In the genomic region with DNA sequence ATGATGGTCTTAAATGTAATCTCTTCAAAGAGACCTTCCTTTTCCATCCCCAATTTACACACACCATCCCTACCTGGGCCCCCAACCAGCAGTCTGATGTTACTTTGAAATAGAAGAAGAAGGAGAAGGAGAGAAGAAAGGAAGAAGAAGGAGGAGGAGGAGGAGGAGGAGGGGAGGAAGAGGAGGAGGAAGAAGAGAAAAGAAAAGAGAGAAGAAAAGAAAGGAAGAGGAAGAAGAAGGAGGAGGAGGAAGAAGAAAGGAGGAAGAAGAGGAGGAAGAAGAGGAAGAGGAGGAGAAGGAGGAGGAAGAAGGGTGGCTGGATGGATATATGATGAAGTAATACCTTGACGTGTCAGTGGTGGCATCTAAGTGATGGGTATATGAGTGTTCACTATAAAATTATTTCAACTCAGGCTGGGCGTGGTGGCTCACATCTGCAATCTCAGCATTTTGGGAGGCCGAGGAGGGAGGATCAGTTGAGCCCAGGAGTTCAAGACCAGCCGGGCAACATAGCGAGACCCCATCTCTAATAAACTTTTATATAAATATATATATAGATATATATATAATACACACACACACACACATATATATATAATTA, we compare ENCODE assay signal across 22 cellular contexts. TPM values are rescaled to one million over a fixed set of nuclear protein-coding genes. Genes with fewer than 3 reads are reported as not detected.
A peak's percentile ranks its signal among the peaks of the same experiment; 100 is the strongest.
DNase-seq lines count a peak whose midpoint lies in the region; ATAC-seq and TF ChIP-seq lines count a peak whose summit lies in the region.
"Had no signal": no experiment of that assay in that cellular context is flagged by ENCODE, and none has a peak within 500 bp of the region (broad histone marks: within the 10 kb centered on the region; RNA-seq: fewer than 3 reads in every experiment).

No MANE protein-coding gene starts in this region.

- peak overlapping the region; percentile 37 for H3K27ac Mint-ChIP-seq in activated CD8-positive, alpha-beta T cell treated with anti-CD3 and anti-CD28 coated beads for 36 hours
- no peak overlapping the region for H3K27ac Mint-ChIP-seq in activated CD8-positive, alpha-beta T cell treated with anti-CD3 and anti-CD28 coated beads, Interleukin-2, amount 10 ng/mL, durations not matched to agents 7 days and 5 days
- peak overlapping the region; percentile 48 to 94 (median 76) for H3K27ac Mint-ChIP-seq in CD4-positive, alpha-beta memory T cell
- peak overlapping the region; percentile 54 for H3K27ac Mint-ChIP-seq in T-helper 17 cell
- H3K27ac Mint-ChIP-seq in nephron = no peak overlapping the region
- H3K27ac Mint-ChIP-seq: CD4-positive, alpha-beta T cell; GM23338; IgD-negative memory B cell had no signal

- POLR2A ChIA-PET in activated CD8-positive, alpha-beta T cell treated with anti-CD3 and anti-CD28 coated beads for 36 hours (lab: Charles Lee) = no interaction called here
- POLR2A ChIA-PET in activated CD8-positive, alpha-beta T cell treated with anti-CD3 and anti-CD28 coated beads, Interleukin-2, amount 10 ng/mL, durations not matched to agents 7 days and 5 days (lab: Charles Lee) = interaction anchor here (1.2 kb wide), 1 partner anchor 69 kb away, joined by 3 read pairs; no protein-coding TSS in a partner anchor
- POLR2A ChIA-PET in CD4-positive, alpha-beta memory T cell (lab: Charles Lee; ENCODE audit: partially characterized antibody) = interaction anchor here (1.1 to 2.7 kb wide), 2 partner anchors 10 to 11 kb away, joined by 3 to 15 read pairs; partner anchors contain the start of gene GMFG

- in situ Hi-C loops in gastrocnemius medialis (cut with MboI; ENCODE audit: low sequenced_read_pairs in 4 of 4) = no loop called here

- intact Hi-C loops in activated CD8-positive, alpha-beta T cell treated with anti-CD3 and anti-CD28 coated beads for 36 hours (cut with micrococcal nuclease) = no loop called here
- intact Hi-C loops in CD4-positive, alpha-beta memory T cell (cut with micrococcal nuclease) = loop anchor here (10.0 kb wide), 1 partner anchor 210 kb away; the partner anchor contains the start of gene EID2B
- intact Hi-C loops in gastrocnemius medialis (cut with DNase I; ENCODE audit: low total_unique reads) = no loop called here

- H3K9me3 ChIP-seq in CD4-positive, alpha-beta memory T cell (ENCODE audit: control insufficient read depth in 1 of 2, low read length in 2 of 2) = no peaks in the 10 kb centered on the region
- no peaks in the 10 kb centered on the region for H3K9me3 ChIP-seq in T-helper 17 cell (ENCODE audit: control insufficient read depth, low read length, poor library complexity, severe bottlenecking)
- H3K9me3 ChIP-seq in gastrocnemius medialis = no peaks in the 10 kb centered on the region

- H3K36me3 Mint-ChIP-seq in activated CD8-positive, alpha-beta T cell treated with anti-CD3 and anti-CD28 coated beads for 36 hours (ENCODE audit: low read depth) = peaks cover 18% of the 10 kb centered on the region
- H3K36me3 Mint-ChIP-seq in activated CD8-positive, alpha-beta T cell treated with anti-CD3 and anti-CD28 coated beads, Interleukin-2, amount 10 ng/mL, durations not matched to agents 7 days and 5 days (ENCODE audit: low read depth) = peaks cover 31% of the 10 kb centered on the region
- H3K36me3 Mint-ChIP-seq in CD4-positive, alpha-beta memory T cell = peaks cover 10 to 32% of the 10 kb centered on the region in 2 donors
- H3K36me3 Mint-ChIP-seq in T-helper 17 cell (ENCODE audit: low read depth) (no peaks in the 10 kb centered on the region), nephron (ENCODE audit: low read depth) (no peaks in the 10 kb centered on the region)

- CTCF ChIA-PET in activated CD8-positive, alpha-beta T cell treated with anti-CD3 and anti-CD28 coated beads for 36 hours (lab: Charles Lee) = no interaction called here
- CTCF ChIA-PET in activated CD8-positive, alpha-beta T cell treated with anti-CD3 and anti-CD28 coated beads, Interleukin-2, amount 10 ng/mL, durations not matched to agents 7 days and 5 days (lab: Charles Lee) = interaction anchor here (1.0 kb wide), 1 partner anchor 202 kb away, joined by 5 read pairs; no protein-coding TSS in a partner anchor
- CTCF ChIA-PET in CD4-positive, alpha-beta memory T cell (lab: Charles Lee; ENCODE audit: partially characterized antibody) = interaction anchor here (0.7 kb wide), 1 partner anchor 12 kb away, joined by 3 read pairs; no protein-coding TSS in a partner anchor

- peaks cover 31% of the 10 kb centered on the region for H3K4me1 Mint-ChIP-seq in activated CD8-positive, alpha-beta T cell treated with anti-CD3 and anti-CD28 coated beads for 36 hours (ENCODE audit: low read depth)
- peaks cover 39% of the 10 kb centered on the region for H3K4me1 Mint-ChIP-seq in activated CD8-positive, alpha-beta T cell treated with anti-CD3 and anti-CD28 coated beads, Interleukin-2, amount 10 ng/mL, durations not matched to agents 7 days and 5 days (ENCODE audit: low read depth)
- peaks cover 19 to 47% (median 31%) of the 10 kb centered on the region in 4 donors for H3K4me1 Mint-ChIP-seq in CD4-positive, alpha-beta memory T cell
- peaks cover 34% of the 10 kb centered on the region for H3K4me1 Mint-ChIP-seq in T-helper 17 cell
- H3K4me1 Mint-ChIP-seq in nephron = peaks cover 2% of the 10 kb centered on the region

- H3K9me3 Mint-ChIP-seq in activated CD8-positive, alpha-beta T cell treated with anti-CD3 and anti-CD28 coated beads for 36 hours = no peaks in the 10 kb centered on the region
- no peaks in the 10 kb centered on the region for H3K9me3 Mint-ChIP-seq in activated CD8-positive, alpha-beta T cell treated with anti-CD3 and anti-CD28 coated beads, Interleukin-2, amount 10 ng/mL, durations not matched to agents 7 days and 5 days (ENCODE audit: insufficient read depth)
- no peaks in the 10 kb centered on the region for H3K9me3 Mint-ChIP-seq in CD4-positive, alpha-beta memory T cell
- no peaks in the 10 kb centered on the region for H3K9me3 Mint-ChIP-seq in nephron
- H3K9me3 Mint-ChIP-seq: CD4-positive, alpha-beta T cell; IgD-negative memory B cell had no signal

- peaks cover 36% of the 10 kb centered on the region for H3K4me1 ChIP-seq in CD4-positive, alpha-beta memory T cell (ENCODE audit: insufficient read depth, low read length)
- H3K4me1 ChIP-seq in gastrocnemius medialis = peaks cover 0 to 3% of the 10 kb centered on the region in 2 donors

- no peak for DNase-seq in activated CD8-positive, alpha-beta T cell treated with anti-CD3 and anti-CD28 coated beads for 36 hours
- no peak for DNase-seq in activated CD8-positive, alpha-beta T cell treated with anti-CD3 and anti-CD28 coated beads, Interleukin-2, amount 10 ng/mL, durations not matched to agents 7 days and 5 days
- no peak for DNase-seq in CD4-positive, alpha-beta memory T cell
- DNase-seq in T-helper 17 cell = no peak
- no peak for DNase-seq in gastrocnemius medialis
- DNase-seq in NCI-H226 = no peak
- DNase-seq: CD4-positive, alpha-beta T cell; HCEC 1CT; Kasumi-1; MM.1S; NCI-H1105 treated with DMSO at 0.1 percent for 48 hours; NCI-H1694; NCI-H2081 treated with DMSO at 0.1 percent for 48 hours; NCI-H510A; NCI-H748 treated with DMSO at 0.1 percent for 48 hours; NK-92 treated with Interleukin-12 subunit alpha and Interleukin-12 subunit beta, amount 100 ng/mL, for 24 hours; Right ventricle myocardium superior had no signal

- H3K4me3 Mint-ChIP-seq in activated CD8-positive, alpha-beta T cell treated with anti-CD3 and anti-CD28 coated beads for 36 hours = no peak overlapping the region
- no peak overlapping the region for H3K4me3 Mint-ChIP-seq in activated CD8-positive, alpha-beta T cell treated with anti-CD3 and anti-CD28 coated beads, Interleukin-2, amount 10 ng/mL, durations not matched to agents 7 days and 5 days
- peak overlapping the region in 2 of 8 donors; percentile 31 to 42 for H3K4me3 Mint-ChIP-seq in CD4-positive, alpha-beta memory T cell
- H3K4me3 Mint-ChIP-seq in T-helper 17 cell (no peak overlapping the region), nephron (peak overlapping the region in 2 of 3 experiments; percentile 5 to 47)
- H3K4me3 Mint-ChIP-seq: CD4-positive, alpha-beta T cell; GM23338 had no signal

- no peak for ATAC-seq in activated CD8-positive, alpha-beta T cell treated with anti-CD3 and anti-CD28 coated beads for 36 hours
- no peak for ATAC-seq in activated CD8-positive, alpha-beta T cell treated with anti-CD3 and anti-CD28 coated beads, Interleukin-2, amount 10 ng/mL, durations not matched to agents 7 days and 5 days
- ATAC-seq in T-helper 17 cell = no peak
- ATAC-seq in gastrocnemius medialis = no peak
- ATAC-seq: GM23338 had no signal

- no peaks in the 10 kb centered on the region for H3K27me3 ChIP-seq in CD4-positive, alpha-beta memory T cell (ENCODE audit: insufficient read depth, low read length)
- peaks cover 14 to 21% (median 20%) of the 10 kb centered on the region in 3 donors for H3K27me3 ChIP-seq in gastrocnemius medialis

- TF ChIP-seq CTCF in activated CD8-positive, alpha-beta T cell treated with anti-CD3 and anti-CD28 coated beads for 36 hours (IDR thresholded peaks at IDR 0.05) = no peak
- TF ChIP-seq CTCF in nephron (IDR thresholded peaks at IDR 0.05; ENCODE audit: unreplicated experiment in 3 of 3) (no peak), gastrocnemius medialis (IDR thresholded peaks at IDR 0.05 in 4 of 5, conservative IDR thresholded peaks at IDR 0.05 in 1 of 5) (no peak)

- no peak overlapping the region for H3K27ac ChIP-seq in CD4-positive, alpha-beta memory T cell (ENCODE audit: low read depth, low read length)
- no peak overlapping the region for H3K27ac ChIP-seq in gastrocnemius medialis

- peaks cover 24% of the 10 kb centered on the region for H3K36me3 ChIP-seq in CD4-positive, alpha-beta memory T cell (ENCODE audit: insufficient read depth, low read length)
- H3K36me3 ChIP-seq in gastrocnemius medialis = no peaks in the 10 kb centered on the region

- TF ChIP-seq POLR2A in gastrocnemius medialis (IDR thresholded peaks at IDR 0.05) = no peak

- H3K4me3 ChIP-seq in CD4-positive, alpha-beta memory T cell (ENCODE audit: low read length in 2 of 2) = no peak overlapping the region
- H3K4me3 ChIP-seq in gastrocnemius medialis = no peak overlapping the region
- H3K4me3 ChIP-seq: GM23338 had no signal

- H3K27me3 Mint-ChIP-seq in activated CD8-positive, alpha-beta T cell treated with anti-CD3 and anti-CD28 coated beads for 36 hours = no peaks in the 10 kb centered on the region
- peaks cover 9% of the 10 kb centered on the region for H3K27me3 Mint-ChIP-seq in activated CD8-positive, alpha-beta T cell treated with anti-CD3 and anti-CD28 coated beads, Interleukin-2, amount 10 ng/mL, durations not matched to agents 7 days and 5 days (ENCODE audit: low read depth)
- no peaks in the 10 kb centered on the region for H3K27me3 Mint-ChIP-seq in CD4-positive, alpha-beta memory T cell
- H3K27me3 Mint-ChIP-seq in T-helper 17 cell (no peaks in the 10 kb centered on the region), nephron (ENCODE audit: low read depth) (peaks cover 22% of the 10 kb centered on the region)
- H3K27me3 Mint-ChIP-seq: CD4-positive, alpha-beta T cell had no signal

RNA-seq across cellular contexts. Expression of gene LRFN1, which starts 3.7 kb away (rescaled TPM):
- 1 to 10 TPM; 6.1 to 6.5 TPM for total RNA-seq in activated CD8-positive, alpha-beta T cell treated with anti-CD3 and anti-CD28 coated beads for 36 hours
- total RNA-seq in activated CD8-positive, alpha-beta T cell treated with anti-CD3 and anti-CD28 coated beads, Interleukin-2, amount 10 ng/mL, durations not matched to agents 7 days and 5 days = 1 to 10 TPM; 8.0 to 8.3 TPM
- total RNA-seq in CD4-positive, alpha-beta memory T cell = 1 to 10 TPM; 8.4 to 8.5 TPM
- 1 to 10 TPM; 2.0 to 4.5 TPM for polyA plus RNA-seq in CD4-positive, alpha-beta memory T cell
- total RNA-seq in T-helper 17 cell = 1 to 10 TPM; 2.2 to 3.7 TPM
- total RNA-seq in gastrocnemius medialis = under 1 TPM in 1 of 4 donors, not detected in 3; 0.26 TPM

RNA-seq across cellular contexts. Expression of gene GMFG, which starts 11.5 kb away (rescaled TPM):
- total RNA-seq in activated CD8-positive, alpha-beta T cell treated with anti-CD3 and anti-CD28 coated beads for 36 hours = 100 to 1,000 TPM; 280 to 297 TPM
- 100 to 1,000 TPM; 471 to 482 TPM for total RNA-seq in activated CD8-positive, alpha-beta T cell treated with anti-CD3 and anti-CD28 coated beads, Interleukin-2, amount 10 ng/mL, durations not matched to agents 7 days and 5 days
- 100 to 1,000 TPM; 384 to 389 TPM for total RNA-seq in CD4-positive, alpha-beta memory T cell
- polyA plus RNA-seq in CD4-positive, alpha-beta memory T cell = 1,000 to 10,000 TPM; 1,040 to 1,509 TPM
- 100 to 1,000 TPM; 351 to 377 TPM for total RNA-seq in T-helper 17 cell
- total RNA-seq in gastrocnemius medialis = 1 to 10 TPM; 2.3 to 5.4 (median 3.7) TPM
- total RNA-seq: A172, GM23338 had no signal

RNA-seq across cellular contexts. Expression of gene SAMD4B, which starts 17.9 kb away (rescaled TPM):
- total RNA-seq in activated CD8-positive, alpha-beta T cell treated with anti-CD3 and anti-CD28 coated beads for 36 hours = 10 to 100 TPM; 35.5 to 37.1 TPM
- total RNA-seq in activated CD8-positive, alpha-beta T cell treated with anti-CD3 and anti-CD28 coated beads, Interleukin-2, amount 10 ng/mL, durations not matched to agents 7 days and 5 days = 10 to 100 TPM; 43.7 to 44.5 TPM
- 10 to 100 TPM; 65.0 to 79.6 TPM for total RNA-seq in CD4-positive, alpha-beta memory T cell
- polyA plus RNA-seq in CD4-positive, alpha-beta memory T cell = 10 to 100 TPM in 1 of 2 donors, 1 to 10 TPM in 1; 7.3 to 20.2 TPM
- total RNA-seq in T-helper 17 cell = 10 to 100 TPM; 64.2 to 93.2 TPM
- total RNA-seq in gastrocnemius medialis = 10 to 100 TPM; 30.9 to 63.7 (median 59.2) TPM

RNA-seq across cellular contexts. Expression of gene IFNL1, which starts 28.1 kb away (rescaled TPM):
- total RNA-seq in activated CD8-positive, alpha-beta T cell treated with anti-CD3 and anti-CD28 coated beads for 36 hours = not detected
- under 1 TPM in 1 of 2 experiments, not detected in 1; 0.29 TPM for total RNA-seq in activated CD8-positive, alpha-beta T cell treated with anti-CD3 and anti-CD28 coated beads, Interleukin-2, amount 10 ng/mL, durations not matched to agents 7 days and 5 days
- not detected for total RNA-seq in CD4-positive, alpha-beta memory T cell
- 1 to 10 TPM in 1 of 2 donors, not detected in 1; 1.6 TPM for polyA plus RNA-seq in CD4-positive, alpha-beta memory T cell
- total RNA-seq in T-helper 17 cell (not detected), gastrocnemius medialis (not detected)
- total RNA-seq: A172; CD4-positive, alpha-beta T cell; GM23338; Right ventricle myocardium superior had no signal
- polyA plus RNA-seq: BJ, GM23338, IgD-negative memory B cell had no signal

RNA-seq across cellular contexts. Expression of gene IFNL2, which starts 56.1 kb away (rescaled TPM):
- total RNA-seq in activated CD8-positive, alpha-beta T cell treated with anti-CD3 and anti-CD28 coated beads for 36 hours = not detected
- total RNA-seq in activated CD8-positive, alpha-beta T cell treated with anti-CD3 and anti-CD28 coated beads, Interleukin-2, amount 10 ng/mL, durations not matched to agents 7 days and 5 days = not detected
- not detected for total RNA-seq in CD4-positive, alpha-beta memory T cell
- polyA plus RNA-seq in CD4-positive, alpha-beta memory T cell = not detected
- not detected for total RNA-seq in T-helper 17 cell
- total RNA-seq in gastrocnemius medialis = not detected
- total RNA-seq: A172; CD4-positive, alpha-beta T cell; GM23338; Right ventricle myocardium superior had no signal
- polyA plus RNA-seq: BJ, GM23338, IgD-negative memory B cell had no signal

Comparison
In these comparisons a context has a peak if more than half of its experiments do, and no peak if none do; other contexts are left out.
1. H3K27ac Mint-ChIP-seq: peak in activated CD8-positive, alpha-beta T cell treated with anti-CD3 and anti-CD28 coated beads for 36 hours (single experiment), CD4-positive, alpha-beta memory T cell (7 of 7) and T-helper 17 cell (single experiment); none in activated CD8-positive, alpha-beta T cell treated with anti-CD3 and anti-CD28 coated beads, Interleukin-2, amount 10 ng/mL, durations not matched to agents 7 days and 5 days (single experiment) and nephron (0 of 3).
2. H3K4me3 Mint-ChIP-seq: peak in nephron (2 of 3); none in activated CD8-positive, alpha-beta T cell treated with anti-CD3 and anti-CD28 coated beads for 36 hours (single experiment), activated CD8-positive, alpha-beta T cell treated with anti-CD3 and anti-CD28 coated beads, Interleukin-2, amount 10 ng/mL, durations not matched to agents 7 days and 5 days (single experiment) and T-helper 17 cell (single experiment).
3. RNA of gene GMFG, which starts 11.5 kb away (total RNA-seq): 471 to 482 TPM in activated CD8-positive, alpha-beta T cell treated with anti-CD3 and anti-CD28 coated beads, Interleukin-2, amount 10 ng/mL, durations not matched to agents 7 days and 5 days, 384 to 389 TPM in CD4-positive, alpha-beta memory T cell, 351 to 377 TPM in T-helper 17 cell and 280 to 297 TPM in activated CD8-positive, alpha-beta T cell treated with anti-CD3 and anti-CD28 coated beads for 36 hours; 2.3 to 5.4 TPM in gastrocnemius medialis; every median in the first group is over 10 times any median in the second.